ENCODE assay signal across 1 cellular context in genomic region chr11:100738701-100739100, GRCh38.
TF ChIP-seq lines count a peak whose summit lies in the region.

No MANE protein-coding gene starts in this region.

TF ChIP-seq in endothelial cell of umbilical vein, 7 proteins besides CTCF, POLR2A, EP300 and RAD21 (continued from another document):
- TF ChIP-seq FOS (IDR thresholded peaks at IDR 0.05; ENCODE audit: borderline replicate concordance, insufficient read depth, low read length), result no peak
- no peak for TF ChIP-seq MAX (IDR thresholded peaks at IDR 0.05; ENCODE audit: insufficient read depth, insufficient read length)
- no peak for TF ChIP-seq MYC (IDR thresholded peaks at IDR 0.05; ENCODE audit: low read depth, low read length)
- no peak for TF ChIP-seq JUN (IDR thresholded peaks at IDR 0.05; ENCODE audit: borderline replicate concordance, insufficient read depth, insufficient read length, low read depth)
- no peak for TF ChIP-seq GATA2 (IDR thresholded peaks at IDR 0.05; ENCODE audit: insufficient read depth, insufficient read length, low read depth, low read length)
- TF ChIP-seq EZH2 (IDR thresholded peaks at IDR 0.05; ENCODE audit: borderline replicate concordance, low read depth, low read length, severe bottlenecking), result no peak
